ENCODE assay signal across 20 cellular contexts in genomic region chr1:115190766-115191165, GRCh38.
A peak's percentile ranks its signal among the peaks of the same experiment; 100 is the strongest.
DNase-seq lines count a peak whose midpoint lies in the region; ATAC-seq and TF ChIP-seq lines count a peak whose summit lies in the region.
"Had no signal": no experiment of that assay in that cellular context is flagged by ENCODE, and none has a peak within 500 bp of the region (broad histone marks: within the 10 kb centered on the region; RNA-seq: fewer than 3 reads in every experiment).

No MANE protein-coding gene starts in this region.

- H4K8ac ChIP-seq in trophoblast cell (ENCODE audit: low read depth, low read length) = peak overlapping the region; percentile 32

- H3K79me1 ChIP-seq in trophoblast cell (ENCODE audit: low read length) = peaks cover 42% of the 10 kb centered on the region

- H3K9ac ChIP-seq in trophoblast cell (ENCODE audit: low read length) = no peak overlapping the region

- H2BK12ac ChIP-seq in trophoblast cell (ENCODE audit: low read length) = peak overlapping the region; percentile 93

- no peak overlapping the region for H3K23ac ChIP-seq in trophoblast cell (ENCODE audit: low read length)

- H2AFZ ChIP-seq in ACC112 (ENCODE audit: low read length, unreplicated experiment) (peak overlapping the region; percentile 30), trophoblast cell (ENCODE audit: insufficient read depth, low read length, poor library complexity) (peak overlapping the region; percentile 8)
- H2AFZ ChIP-seq: GM23338 had no signal

- H2BK5ac ChIP-seq in trophoblast cell (ENCODE audit: low read depth, low read length, poor library complexity) = peak overlapping the region; percentile 81

- H4K12ac ChIP-seq in trophoblast cell (ENCODE audit: low read depth, low read length) = no peak overlapping the region

- H3K18ac ChIP-seq in trophoblast cell (ENCODE audit: low read length) = peak overlapping the region; percentile 68

- peak overlapping the region; percentile 74 for H3K4ac ChIP-seq in trophoblast cell (ENCODE audit: low read depth, low read length)

- peak overlapping the region; percentile 87 for H4K91ac ChIP-seq in trophoblast cell (ENCODE audit: low read depth, low read length)

- no CpG with 5 or more reads among the region's 3 CpGs for WGBS in trophoblast cell (ENCODE audit: extremely low coverage, insufficient coverage, insufficient read length)

- H2BK120ac ChIP-seq in trophoblast cell (ENCODE audit: insufficient read depth, low read length, poor library complexity) = peak overlapping the region; percentile 80

- peak overlapping the region; percentile 93 for H2AK5ac ChIP-seq in trophoblast cell (ENCODE audit: low read length)

- H3K4me3 ChIP-seq in ACC112 (ENCODE audit: low read depth, low read length) = no peak overlapping the region
- no peak overlapping the region for H3K4me3 ChIP-seq in HFF-Myc (replicated peaks; ENCODE audit: low read depth, low read length)
- no peak overlapping the region for H3K4me3 ChIP-seq in trophoblast cell (ENCODE audit: low read depth, low read length)
- H3K4me3 ChIP-seq: colonic mucosa, GM23338, lower lobe of right lung, thyroid gland had no signal

- no peaks in the 10 kb centered on the region for H3K79me2 ChIP-seq in ACC112 (ENCODE audit: control insufficient read depth, insufficient read depth, low read length, unreplicated experiment)
- H3K79me2 ChIP-seq in trophoblast cell (ENCODE audit: control insufficient read depth, insufficient read depth, low read length, poor library complexity) = peaks cover 7% of the 10 kb centered on the region

- H3K4me2 ChIP-seq in trophoblast cell (ENCODE audit: low read length) = no peak overlapping the region
- H3K4me2 ChIP-seq: GM23338 had no signal

- H3K4me1 ChIP-seq in ACC112 (ENCODE audit: control insufficient read depth, insufficient read depth, low read length, unreplicated experiment) (peaks cover 31% of the 10 kb centered on the region), trophoblast cell (ENCODE audit: control insufficient read depth in 1 of 2, insufficient read depth in 2 of 2, low read length in 2 of 2) (peaks cover 32 to 38% of the 10 kb centered on the region in 2 experiments)
- H3K4me1 ChIP-seq: colonic mucosa, lower lobe of right lung, thyroid gland had no signal

- no peak for ATAC-seq in GM21381 (IDR thresholded peaks at IDR 0.05; ENCODE audit: unreplicated experiment)
- ATAC-seq in GM21367 (IDR thresholded peaks at IDR 0.05; ENCODE audit: unreplicated experiment) = no peak
- ATAC-seq: CD8-positive, alpha-beta T cell; GM23338; lower lobe of right lung; naive thymus-derived CD4-positive, alpha-beta T cell; stimulated activated memory B cell treated with anti-CD40 and anti-IgM and Interleukin-4, amounts not matched to agents 10 μg/mL and 1 μg/mL and 100 μg/mL, for 72 hours had no signal

- peak; percentile 96 for DNase-seq in HFF-Myc (ENCODE audit: extremely low read depth, low read depth)
- no peak for DNase-seq in epithelial cell of prostate (ENCODE audit: low read depth, low spot score)
- DNase-seq in trophoblast cell = no peak
- DNase-seq in NCI-H446 (lab: John Stamatoyannopoulos, UW) = no peak
- no peak for DNase-seq in pons (ENCODE audit: low spot score)
- DNase-seq: activated CD4-positive, alpha-beta T cell treated with anti-CD3 and anti-CD28 coated beads, Interleukin-2, amount 50 U/mL, for 48 hours; activated naive CD4-positive, alpha-beta T cell treated with Interleukin-2 at 50 U/mL for 16 hours; activated T-cell treated with anti-CD3 and anti-CD28 coated beads for 4 hours; CD8-positive, alpha-beta T cell; colonic mucosa; lower lobe of right lung; naive thymus-derived CD4-positive, alpha-beta T cell; NCI-H146; NCI-H2227 treated with DMSO at 0.1 percent for 48 hours; thyroid gland had no signal

- no peak for TF ChIP-seq CTCF in HFF-Myc (IDR thresholded peaks at IDR 0.05; ENCODE audit: low read depth, low read length, missing control alignments)

- peaks cover 2% of the 10 kb centered on the region for H3K9me3 ChIP-seq in trophoblast cell (ENCODE audit: insufficient read depth, low read depth, low read length)
- H3K9me3 ChIP-seq: colonic mucosa, lower lobe of right lung, thyroid gland had no signal

- peak overlapping the region; percentile 74 for H3K14ac ChIP-seq in trophoblast cell (ENCODE audit: low read length)

- no peaks in the 10 kb centered on the region for H3K27me3 ChIP-seq in ACC112 (ENCODE audit: insufficient read depth, low read length)
- H3K27me3 ChIP-seq in trophoblast cell (ENCODE audit: insufficient read depth, low read length) = no peaks in the 10 kb centered on the region
- H3K27me3 ChIP-seq: colonic mucosa, thyroid gland had no signal

- no peaks in the 10 kb centered on the region for H3K36me3 ChIP-seq in ACC112 (ENCODE audit: insufficient read depth, low read length)
- no peaks in the 10 kb centered on the region for H3K36me3 ChIP-seq in trophoblast cell (ENCODE audit: control insufficient read depth in 1 of 2, insufficient read depth in 2 of 2, low read length in 2 of 2)
- H3K36me3 ChIP-seq: colonic mucosa, lower lobe of right lung, thyroid gland had no signal

- H3K27ac ChIP-seq in ACC112 (ENCODE audit: low read depth, low read length) (peak overlapping the region; percentile 89), epithelial cell of prostate (peak overlapping the region; percentile 72), trophoblast cell (ENCODE audit: low read depth, low read length) (peak overlapping the region; percentile 79)
- H3K27ac ChIP-seq: colonic mucosa, lower lobe of right lung, thyroid gland had no signal
